ENCODE assay signal across 13 cellular contexts in the genomic region with DNA sequence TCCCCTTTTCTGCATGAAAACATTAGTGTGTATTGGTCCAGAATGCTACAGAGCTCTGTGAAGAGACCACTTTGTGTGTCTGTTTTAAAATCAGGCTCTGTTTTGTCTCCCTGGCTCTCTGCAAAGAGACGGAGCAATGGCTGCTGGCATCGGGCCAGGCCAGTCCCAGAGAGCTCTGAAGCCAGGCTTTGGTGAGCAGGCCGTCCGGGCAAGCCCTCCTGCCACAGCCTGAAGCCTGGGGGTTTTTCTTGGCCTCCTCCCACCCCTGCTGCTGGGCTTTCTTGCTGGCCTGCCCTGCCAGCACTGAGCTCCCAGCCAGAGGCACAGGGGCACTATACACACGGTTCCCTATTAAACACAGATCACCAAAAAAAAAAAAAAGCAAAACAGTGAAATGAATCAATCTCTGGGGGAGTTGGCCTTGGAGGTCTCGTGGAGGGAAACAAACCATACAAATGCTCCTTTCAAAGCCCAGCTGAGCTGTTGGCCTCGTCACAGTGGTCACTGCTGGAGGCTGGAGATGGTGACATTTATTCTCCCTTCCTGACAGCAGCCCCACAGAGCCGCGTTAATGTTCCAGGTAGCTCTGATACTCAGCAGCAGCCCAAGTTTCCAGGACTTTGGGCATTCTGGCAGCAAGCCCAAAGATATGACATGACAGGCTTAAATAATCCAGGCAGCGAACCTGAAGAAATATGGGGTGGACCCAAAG.
DNase-seq lines count a peak whose midpoint lies in the region; TF ChIP-seq lines count a peak whose summit lies in the region.
"Had no signal": no experiment of that assay in that cellular context is flagged by ENCODE, and none has a peak within 500 bp of the region (broad histone marks: within the 10 kb centered on the region; RNA-seq: fewer than 3 reads in every experiment).

No MANE protein-coding gene starts in this region.

- no peak for TF ChIP-seq CTCF in fibroblast of pulmonary artery (IDR thresholded peaks at IDR 0.05; ENCODE audit: low read length, missing control alignments)
- no peak for TF ChIP-seq CTCF in nephron (IDR thresholded peaks at IDR 0.05; ENCODE audit: unreplicated experiment in 3 of 3)
- no peak for TF ChIP-seq CTCF in endothelial cell (IDR thresholded peaks at IDR 0.05; ENCODE audit: unreplicated experiment)

- H3K27ac Mint-ChIP-seq in nephron (peak overlapping the region; percentile 49 to 68 (median 63)), endothelial cell (ENCODE audit: unreplicated experiment) (no peak overlapping the region)
- H3K27ac Mint-ChIP-seq: B cell; memory B cell; stimulated activated naive CD8-positive, alpha-beta T cell treated with anti-CD3 and anti-CD28 coated beads, Interleukin-15, Interleukin-2, amounts not matched to agents 100 ng/mL and 50 ng/mL, for 24 hours had no signal

- peaks cover 16% of the 10 kb centered on the region for H3K4me1 Mint-ChIP-seq in nephron
- H3K4me1 Mint-ChIP-seq in endothelial cell (ENCODE audit: unreplicated experiment): no peaks in the 10 kb centered on the region
- H3K4me1 Mint-ChIP-seq: B cell, memory B cell had no signal

- DNase-seq in C1 segment of cervical spinal cord (lab: John Stamatoyannopoulos, UW): peak in 11 of 14 donors; percentile 13 to 80 (median 51)
- DNase-seq in SHP77 treated with DMSO at 0.1 percent for 48 hours (lab: John Stamatoyannopoulos, UW): peak; percentile 7
- peak; percentile 40 for DNase-seq in fibroblast of pulmonary artery (ENCODE audit: low read depth)
- no peak for DNase-seq in NCI-H510A (lab: John Stamatoyannopoulos, UW)
- no peak for DNase-seq in endothelial cell (ENCODE audit: low spot score)
- no peak for DNase-seq in AG08396 (ENCODE audit: low spot score)
- no peak for DNase-seq in AG08395 (ENCODE audit: low spot score)
- DNase-seq: NCI-H345, SW 1271 had no signal

- no peak overlapping the region for H3K4me3 ChIP-seq in fibroblast of pulmonary artery (replicated peaks; ENCODE audit: low read depth, low read length)

- H3K36me3 Mint-ChIP-seq in nephron (ENCODE audit: low read depth) (no peaks in the 10 kb centered on the region), endothelial cell (ENCODE audit: low read depth, unreplicated experiment) (no peaks in the 10 kb centered on the region)
- H3K36me3 Mint-ChIP-seq: memory B cell had no signal

- H3K9me3 Mint-ChIP-seq in nephron (peaks cover 6% of the 10 kb centered on the region), endothelial cell (ENCODE audit: unreplicated experiment) (no peaks in the 10 kb centered on the region)
- H3K9me3 Mint-ChIP-seq: stimulated activated naive CD8-positive, alpha-beta T cell treated with anti-CD3 and anti-CD28 coated beads, Interleukin-15, Interleukin-2, amounts not matched to agents 100 ng/mL and 50 ng/mL, for 24 hours had no signal

- peaks cover 19% of the 10 kb centered on the region for H3K27me3 Mint-ChIP-seq in nephron (ENCODE audit: low read depth)
- peaks cover 4% of the 10 kb centered on the region for H3K27me3 Mint-ChIP-seq in endothelial cell (ENCODE audit: unreplicated experiment)
- H3K27me3 Mint-ChIP-seq: stimulated activated naive CD8-positive, alpha-beta T cell treated with anti-CD3 and anti-CD28 coated beads, Interleukin-15, Interleukin-2, amounts not matched to agents 100 ng/mL and 50 ng/mL, for 24 hours had no signal

- no peak overlapping the region for H3K4me3 Mint-ChIP-seq in nephron
- H3K4me3 Mint-ChIP-seq in endothelial cell (ENCODE audit: unreplicated experiment): no peak overlapping the region
- H3K4me3 Mint-ChIP-seq: B cell; memory B cell; stimulated activated naive CD8-positive, alpha-beta T cell treated with anti-CD3 and anti-CD28 coated beads, Interleukin-15, Interleukin-2, amounts not matched to agents 100 ng/mL and 50 ng/mL, for 24 hours had no signal

Comparison
In these comparisons a context has a peak if more than half of its experiments do, and no peak if none do; other contexts are left out.
1. DNase-seq: peak in C1 segment of cervical spinal cord (11 of 14), SHP77 treated with DMSO at 0.1 percent for 48 hours (single experiment) and fibroblast of pulmonary artery (single experiment); none in NCI-H510A (single experiment), endothelial cell (single experiment), AG08396 (single experiment) and AG08395 (single experiment).